ENCODE assay signal across 26 cellular contexts in the genomic region with DNA sequence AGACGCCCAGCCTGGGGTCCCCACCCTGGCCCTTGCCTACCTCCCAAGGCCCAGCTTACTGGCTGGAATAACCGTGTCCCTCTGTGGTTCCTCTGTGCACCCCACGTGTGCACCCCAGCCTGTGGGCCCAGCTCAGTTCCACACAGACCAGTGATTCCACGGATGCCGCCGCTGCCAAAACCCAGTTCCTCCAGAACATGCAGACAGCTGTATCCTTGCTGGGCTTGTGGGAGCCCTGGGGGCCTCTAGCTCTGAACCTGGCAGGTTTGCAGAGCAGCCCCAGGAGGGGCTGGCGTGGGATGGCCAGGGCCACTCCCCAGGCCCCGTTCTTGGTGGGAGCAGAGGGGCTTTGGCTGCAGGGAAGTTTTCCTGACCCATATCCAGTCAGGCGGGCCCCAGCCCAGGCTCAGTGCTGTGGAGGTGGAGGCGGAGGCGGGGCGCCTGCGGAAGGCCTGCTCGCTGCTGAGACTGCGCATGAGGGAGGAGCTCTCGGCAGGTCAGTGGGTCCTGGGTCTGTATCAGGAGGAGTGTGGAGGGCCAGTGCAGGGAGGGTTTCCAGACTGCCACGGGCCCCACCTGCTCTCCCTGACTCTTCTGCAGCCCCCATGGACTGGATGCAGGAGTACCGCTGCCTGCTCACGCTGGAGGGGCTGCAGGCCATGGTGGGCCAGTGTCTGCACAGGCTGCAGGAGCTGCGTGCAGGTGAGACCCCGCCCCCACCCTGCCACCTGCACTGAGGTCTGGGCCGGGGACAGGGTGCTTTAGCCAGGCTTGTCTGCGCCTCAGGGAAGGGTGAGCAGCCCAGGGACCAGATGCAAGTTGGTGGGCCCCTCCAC. TPM values are rescaled to one million over a fixed set of nuclear protein-coding genes. Genes with fewer than 3 reads are reported as not detected.
"Had no signal": no experiment of that assay in that cellular context is flagged by ENCODE, and none has a peak within 500 bp of the region (broad histone marks: within the 10 kb centered on the region; RNA-seq: fewer than 3 reads in every experiment).

No MANE protein-coding gene starts in this region.

- H3K36me3 ChIP-seq: brain microvascular endothelial cell, suprapubic skin had no signal

- H3K9me3 Mint-ChIP-seq: activated CD4-positive, alpha-beta memory T cell treated with anti-CD3 and anti-CD28 coated beads, Interleukin-2, amount 10 ng/mL, durations not matched to agents 7 days and 5 days; activated CD4-positive, alpha-beta T cell treated with anti-CD3 and anti-CD28 coated beads, Interleukin-2, amount 10 ng/mL, durations not matched to agents 24 days and 14 days; activated naive CD4-positive, alpha-beta T cell treated with anti-CD3 and anti-CD28 coated beads, Interleukin-2, amount 10 ng/mL, durations not matched to agents 7 days and 5 days; activated T-cell treated with anti-CD3 and anti-CD28 coated beads, Interleukin-2, amount 50 U/mL, for 24 hours; effector memory CD8-positive, alpha-beta T cell; mesothelial cell of epicardium; naive thymus-derived CD4-positive, alpha-beta T cell had no signal

- H3K27me3 ChIP-seq: brain microvascular endothelial cell had no signal

- ATAC-seq: effector memory CD8-positive, alpha-beta T cell; left colon; naive thymus-derived CD4-positive, alpha-beta T cell; right cardiac atrium had no signal

- H3K27ac ChIP-seq: brain microvascular endothelial cell, spleen, suprapubic skin, tibial artery, WERI-Rb-1 had no signal

- H3K27ac Mint-ChIP-seq: activated CD4-positive, alpha-beta memory T cell treated with anti-CD3 and anti-CD28 coated beads, Interleukin-2, amount 10 ng/mL, durations not matched to agents 7 days and 5 days; activated CD4-positive, alpha-beta T cell treated with anti-CD3 and anti-CD28 coated beads, Interleukin-2, amount 10 ng/mL, durations not matched to agents 24 days and 14 days; activated naive CD4-positive, alpha-beta T cell treated with anti-CD3 and anti-CD28 coated beads, Interleukin-2, amount 10 ng/mL, durations not matched to agents 7 days and 5 days; effector memory CD8-positive, alpha-beta T cell; mesothelial cell of epicardium; naive thymus-derived CD4-positive, alpha-beta T cell had no signal

- FAIRE-seq: astrocyte, keratinocyte had no signal

- H3K4me3 Mint-ChIP-seq: effector memory CD8-positive, alpha-beta T cell had no signal

- H3K4me3 ChIP-seq: spleen, suprapubic skin, tibial artery had no signal

- DNase-seq: activated CD4-positive, alpha-beta memory T cell treated with anti-CD3 and anti-CD28 coated beads, Interleukin-2, amount 10 ng/mL, durations not matched to agents 7 days and 5 days; activated CD4-positive, alpha-beta T cell treated with anti-CD3 and anti-CD28 coated beads, Interleukin-2, amount 10 ng/mL, durations not matched to agents 24 days and 14 days; activated CD4-positive, CD25-positive, alpha-beta regulatory T cell treated with anti-CD3 and anti-CD28 coated beads, Interleukin-2, amount 50 U/mL, for 72 hours; activated CD8-positive, alpha-beta memory T cell treated with anti-CD3 and anti-CD28 coated beads, Interleukin-2, amount 50 U/mL, for 48 hours; activated gamma-delta T cell; activated naive CD4-positive, alpha-beta T cell treated with anti-CD3 and anti-CD28 coated beads, Interleukin-2, amount 10 ng/mL, durations not matched to agents 7 days and 5 days; activated T-cell treated with anti-CD3 and anti-CD28 coated beads, Interleukin-2, amount 50 U/mL, for 24 hours; amniotic stem cell; brain microvascular endothelial cell; cortex of kidney; effector memory CD8-positive, alpha-beta T cell; head of caudate nucleus; hippocampal formation; left colon; naive thymus-derived CD4-positive, alpha-beta T cell; spleen; stimulated activated naive CD4-positive, alpha-beta T cell; T1000; tibial artery; WERI-Rb-1 had no signal

- H3K9me3 ChIP-seq: spleen, suprapubic skin, tibial artery had no signal

RNA-seq across cellular contexts. Expression of a gene that starts 8.8 kb away (rescaled TPM):
- total RNA-seq: activated CD4-positive, alpha-beta memory T cell treated with anti-CD3 and anti-CD28 coated beads, Interleukin-2, amount 10 ng/mL, durations not matched to agents 7 days and 5 days; activated CD4-positive, alpha-beta T cell treated with anti-CD3 and anti-CD28 coated beads, Interleukin-2, amount 10 ng/mL, durations not matched to agents 24 days and 14 days; left colon; naive thymus-derived CD4-positive, alpha-beta T cell; suprapubic skin; ureter had no signal
- polyA plus RNA-seq: keratinocyte; naive thymus-derived CD4-positive, alpha-beta T cell had no signal
